In the genomic region with DNA sequence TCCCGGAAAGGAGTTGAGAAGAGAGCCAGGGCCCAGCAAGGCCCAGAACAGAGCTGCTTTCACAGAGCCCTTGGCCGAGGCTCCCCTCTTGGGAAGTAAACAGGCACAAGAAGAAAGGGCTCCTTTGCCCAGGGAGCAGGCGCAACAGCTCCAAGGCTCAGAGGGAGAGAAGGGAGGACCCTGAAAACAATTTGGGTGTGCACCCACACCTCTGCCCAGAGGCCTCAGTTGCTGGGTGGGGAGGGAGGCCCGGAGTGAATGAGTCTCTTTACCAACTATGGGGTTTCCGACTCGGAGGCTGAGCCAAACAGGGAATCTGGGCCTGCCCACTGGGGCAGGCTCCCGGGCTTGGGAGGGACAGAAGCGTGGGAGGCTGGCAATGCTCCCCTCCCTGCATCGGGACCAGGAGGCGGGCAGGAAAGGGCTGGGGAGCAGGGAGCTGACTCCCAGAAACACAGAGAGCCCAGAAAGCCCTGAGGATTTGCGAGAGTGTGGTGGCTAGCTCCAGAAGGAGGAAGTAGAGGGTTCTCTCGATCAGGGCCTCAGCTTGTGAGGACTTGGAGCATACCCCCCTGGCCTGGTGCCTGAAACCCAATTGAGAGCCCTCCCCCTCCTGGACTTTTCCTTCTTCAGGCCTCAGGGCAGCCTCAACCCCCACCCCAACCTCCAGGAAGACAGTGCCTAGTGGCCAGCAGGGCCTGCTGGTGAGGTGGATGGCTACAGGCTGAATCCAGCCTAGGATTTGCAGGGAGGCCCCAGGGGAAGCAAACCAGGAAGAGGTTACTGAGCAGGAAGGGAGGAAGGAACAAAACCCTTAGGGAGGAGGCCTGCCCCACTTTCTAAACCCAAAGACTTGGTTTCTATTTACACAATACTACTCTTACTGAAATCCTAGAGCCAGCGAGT, we compare ENCODE assay signal across 8 cellular contexts. TPM values are rescaled to one million over a fixed set of nuclear protein-coding genes. Genes with fewer than 3 reads are reported as not detected.
DNase-seq lines count a peak whose midpoint lies in the region; ATAC-seq and TF ChIP-seq lines count a peak whose summit lies in the region.

No MANE protein-coding gene starts in this region.

- H3K36me3 ChIP-seq in HUES6 (ENCODE audit: control insufficient read depth, insufficient read depth, low read length) (no peaks in the 10 kb centered on the region), vagina (no peaks in the 10 kb centered on the region)
- H3K36me3 ChIP-seq in naive thymus-derived CD4-positive, alpha-beta T cell (ENCODE audit: control insufficient read depth in 2 of 3, insufficient read depth in 3 of 3, low read length in 3 of 3) = no peaks in the 10 kb centered on the region

- H3K27ac ChIP-seq in AG04450 (ENCODE audit: low read depth, low read length) (peak overlapping the region; percentile 86), HUES6 (ENCODE audit: low read depth, low read length) (no peak overlapping the region), vagina (peak overlapping the region; percentile 95)
- H3K27ac ChIP-seq in naive thymus-derived CD4-positive, alpha-beta T cell (ENCODE audit: low read depth, low read length) = peak overlapping the region; percentile 91

- DNase-seq in AG04450 (ENCODE audit: low read depth, low spot score) (peak; percentile 55), fibroblast of peridontal ligament (ENCODE audit: extremely low read depth) (peak; percentile 90), vagina (ENCODE audit: extremely low spot score in 2 of 2) (peak in 1 of 2 donors; percentile 97), NCI-H345 (lab: John Stamatoyannopoulos, UW) (no peak)
- no peak for DNase-seq in activated T-cell treated with anti-CD3 and anti-CD28 coated beads, Interleukin-2, amount 50 U/mL, for 4 hours
- peak in 2 of 9 donors; percentile 40 to 41 for DNase-seq in naive thymus-derived CD4-positive, alpha-beta T cell

- H3K4me3 Mint-ChIP-seq in activated T-cell treated with anti-CD3 and anti-CD28 coated beads, Interleukin-2, amount 50 U/mL, for 4 hours = peak overlapping the region; percentile 76
- peak overlapping the region; percentile 73 to 86 (median 81) for H3K4me3 Mint-ChIP-seq in naive thymus-derived CD4-positive, alpha-beta T cell

- CTCF ChIA-PET in AG04450 (lab: Charles Lee) = interaction anchor here (0.9 to 1.4 kb wide), 4 partner anchors 16 to 104 kb away, joined by 3 to 8 read pairs (median 5); partner anchors contain the start of gene VSIR
- CTCF ChIA-PET in naive thymus-derived CD4-positive, alpha-beta T cell (lab: Charles Lee) = interaction anchor here (0.7 to 4.2 kb wide), 5 partner anchors 12 to 59 kb away, joined by 3 to 25 read pairs (median 12); partner anchors contain the start of gene VSIR

- TF ChIP-seq POLR2A in vagina (IDR thresholded peaks at IDR 0.05) = peak in 1 of 2 donors; percentile 29

- no peaks in the 10 kb centered on the region for H3K36me3 Mint-ChIP-seq in activated T-cell treated with anti-CD3 and anti-CD28 coated beads, Interleukin-2, amount 50 U/mL, for 4 hours (ENCODE audit: insufficient read depth)
- H3K36me3 Mint-ChIP-seq in naive thymus-derived CD4-positive, alpha-beta T cell = no peaks in the 10 kb centered on the region

- H3K9me3 ChIP-seq in AG04450 (ENCODE audit: control insufficient read depth, insufficient read depth, low read length) (no peaks in the 10 kb centered on the region; the same call in 1 of the 2 replicates), HUES6 (ENCODE audit: control insufficient read depth, insufficient read depth, low read depth, low read length) (no peaks in the 10 kb centered on the region), vagina (no peaks in the 10 kb centered on the region)
- no peaks in the 10 kb centered on the region for H3K9me3 ChIP-seq in naive thymus-derived CD4-positive, alpha-beta T cell (ENCODE audit: control insufficient read depth in 2 of 3, low read length in 3 of 3)

- POLR2A ChIA-PET in AG04450 (lab: Yijun Ruan, JAX) = interaction anchor here (0.6 to 1.9 kb wide), 4 partner anchors 46 to 158 kb away, joined by 3 to 7 read pairs (median 5); no protein-coding TSS in a partner anchor
- POLR2A ChIA-PET in naive thymus-derived CD4-positive, alpha-beta T cell (lab: Charles Lee) = interaction anchor here (1.0 to 23.5 kb wide), 9 partner anchors 14 to 138 kb away, joined by 3 to 521 read pairs (median 7); partner anchors contain the start of genes PSAP and VSIR

- H3K27me3 ChIP-seq in AG04450 (ENCODE audit: control insufficient read depth, insufficient read depth, low read length) (peaks cover 3% of the 10 kb centered on the region), HUES6 (ENCODE audit: control insufficient read depth, insufficient read depth, low read length) (no peaks in the 10 kb centered on the region; the same call in 1 of the 2 replicates), vagina (no peaks in the 10 kb centered on the region)
- H3K27me3 ChIP-seq in naive thymus-derived CD4-positive, alpha-beta T cell (ENCODE audit: control insufficient read depth in 2 of 2, insufficient read depth in 2 of 2, low read length in 2 of 2) = no peaks in the 10 kb centered on the region

- H3K27me3 Mint-ChIP-seq in activated T-cell treated with anti-CD3 and anti-CD28 coated beads, Interleukin-2, amount 50 U/mL, for 4 hours (ENCODE audit: low read depth) = no peaks in the 10 kb centered on the region
- no peaks in the 10 kb centered on the region for H3K27me3 Mint-ChIP-seq in naive thymus-derived CD4-positive, alpha-beta T cell

- peaks cover 68% of the 10 kb centered on the region for H3K4me1 Mint-ChIP-seq in activated T-cell treated with anti-CD3 and anti-CD28 coated beads, Interleukin-2, amount 50 U/mL, for 4 hours (ENCODE audit: low read depth)
- H3K4me1 Mint-ChIP-seq in naive thymus-derived CD4-positive, alpha-beta T cell = peaks cover 41 to 86% (median 73%) of the 10 kb centered on the region in 7 donors

- H3K4me1 ChIP-seq in HUES6 (ENCODE audit: control insufficient read depth, insufficient read depth, low read length) (peaks cover 9% of the 10 kb centered on the region; the same call in 1 of the 2 replicates), vagina (peaks cover 49% of the 10 kb centered on the region)
- H3K4me1 ChIP-seq in naive thymus-derived CD4-positive, alpha-beta T cell (ENCODE audit: control insufficient read depth in 2 of 2, insufficient read depth in 2 of 2, low read length in 2 of 2) = peaks cover 45 to 63% of the 10 kb centered on the region in 2 donors

- H3K9ac ChIP-seq in HUES6 (ENCODE audit: low read length) = peak overlapping the region; percentile 16

- peak; percentile 43 for TF ChIP-seq CTCF in AG04450 (IDR thresholded peaks at IDR 0.05; ENCODE audit: low read depth, low read length)
- no peak for TF ChIP-seq CTCF in vagina (IDR thresholded peaks at IDR 0.05)

- peak overlapping the region; percentile 97 to 100 (median 98) for H3K27ac Mint-ChIP-seq in naive thymus-derived CD4-positive, alpha-beta T cell

- peak; percentile 62 to 64 for ATAC-seq in activated T-cell treated with anti-CD3 and anti-CD28 coated beads, Interleukin-2, amount 50 U/mL, for 4 hours
- peak; percentile 47 for ATAC-seq in naive thymus-derived CD4-positive, alpha-beta T cell
- ATAC-seq in GM18909 (IDR thresholded peaks at IDR 0.05; ENCODE audit: poor library complexity, unreplicated experiment) = no peak

- H3K4me3 ChIP-seq in AG04450 (ENCODE audit: low read depth, low read length) (no peak overlapping the region), HUES6 (ENCODE audit: low read depth, low read length) (no peak overlapping the region), vagina (no peak overlapping the region)
- peak overlapping the region; percentile 9 for H3K4me3 ChIP-seq in naive thymus-derived CD4-positive, alpha-beta T cell (ENCODE audit: low read length)

- H3K9me3 Mint-ChIP-seq in activated T-cell treated with anti-CD3 and anti-CD28 coated beads, Interleukin-2, amount 50 U/mL, for 4 hours = no peaks in the 10 kb centered on the region
- no peaks in the 10 kb centered on the region for H3K9me3 Mint-ChIP-seq in naive thymus-derived CD4-positive, alpha-beta T cell

- intact Hi-C loops in naive thymus-derived CD4-positive, alpha-beta T cell (cut with micrococcal nuclease) = loop anchor here (1.0 to 5.0 kb wide), 4 partner anchors 13 to 60 kb away; partner anchors contain the start of gene VSIR (in 2 of the 2)
- intact Hi-C loops in vagina (cut with DNase I) = loop anchor here (5.0 kb wide), 1 partner anchor 59 kb away; the partner anchor contains the start of gene VSIR

RNA-seq across cellular contexts. Expression of gene C10orf105, which starts 6.2 kb away (rescaled TPM):
- polyA plus RNA-seq in AG04450 (2011; rRNA removed) = 0.01 TPM in 1 of 2 replicates, not detected in the other
- not detected in 2 replicates for polyA minus RNA-seq in AG04450 (2011; rRNA and poly(A)+ RNA removed)
- under 1 TPM; 0.05 to 0.28 (median 0.18) TPM for total RNA-seq in activated T-cell treated with anti-CD3 and anti-CD28 coated beads, Interleukin-2, amount 50 U/mL, for 4 hours
- total RNA-seq in naive thymus-derived CD4-positive, alpha-beta T cell = 1 to 10 TPM in 1 of 5 experiments, under 1 TPM in 4; 0.13 to 1.0 (median 0.19) TPM
- not detected for polyA plus RNA-seq in naive thymus-derived CD4-positive, alpha-beta T cell
- total RNA-seq in vagina = 0.49 TPM

RNA-seq across cellular contexts. Expression of gene VSIR, which starts 59.9 kb away (rescaled TPM):
- 22.1 and 32.1 TPM in 2 replicates for polyA plus RNA-seq in AG04450 (2011; rRNA removed)
- 14.1 and 22.3 TPM in 2 replicates for polyA minus RNA-seq in AG04450 (2011; rRNA and poly(A)+ RNA removed)
- total RNA-seq in activated T-cell treated with anti-CD3 and anti-CD28 coated beads, Interleukin-2, amount 50 U/mL, for 4 hours = 100 to 1,000 TPM; 238 to 274 (median 240) TPM
- 100 to 1,000 TPM in 3 of 5 experiments, 10 to 100 TPM in 2; 91.1 to 271 (median 101) TPM for total RNA-seq in naive thymus-derived CD4-positive, alpha-beta T cell
- polyA plus RNA-seq in naive thymus-derived CD4-positive, alpha-beta T cell = 100 to 1,000 TPM; 220 to 300 TPM
- total RNA-seq in vagina = 96.5 TPM

Comparison
In these comparisons a context has a peak if more than half of its experiments do, and no peak if none do; other contexts are left out.
1. DNase-seq: peak in AG04450 (single experiment) and fibroblast of peridontal ligament (single experiment); none in activated T-cell treated with anti-CD3 and anti-CD28 coated beads, Interleukin-2, amount 50 U/mL, for 4 hours (single experiment) and NCI-H345 (single experiment).